In genomic region chr5:87243161-87243877, GRCh38 we compare ENCODE assay signal across 10 cellular contexts. TPM values are rescaled to one million over a fixed set of nuclear protein-coding genes. Genes with fewer than 3 reads are reported as not detected.
DNase-seq lines count a peak whose midpoint lies in the region; ATAC-seq and TF ChIP-seq lines count a peak whose summit lies in the region.
"Had no signal": no experiment of that assay in that cellular context is flagged by ENCODE, and none has a peak within 500 bp of the region (broad histone marks: within the 10 kb centered on the region; RNA-seq: fewer than 3 reads in every experiment).

No MANE protein-coding gene starts in this region.

- peak overlapping the region; percentile 35 for H3K4me3 Mint-ChIP-seq in natural killer cell treated with Interleukin-12 subunit alpha and Interleukin-12 subunit beta and Interleukin-15 and Interleukin-18, amount 100 ng/mL, for 72 hours
- H3K4me3 Mint-ChIP-seq in natural killer cell: no peak overlapping the region

- no peaks in the 10 kb centered on the region for H3K27me3 Mint-ChIP-seq in natural killer cell treated with Interleukin-12 subunit alpha and Interleukin-12 subunit beta and Interleukin-15 and Interleukin-18, amount 100 ng/mL, for 72 hours
- no peaks in the 10 kb centered on the region for H3K27me3 Mint-ChIP-seq in natural killer cell (ENCODE audit: low read depth in 2 of 2)

- H3K9me3 Mint-ChIP-seq in natural killer cell treated with Interleukin-12 subunit alpha and Interleukin-12 subunit beta and Interleukin-15 and Interleukin-18, amount 100 ng/mL, for 72 hours: no peaks in the 10 kb centered on the region
- no peaks in the 10 kb centered on the region for H3K9me3 Mint-ChIP-seq in natural killer cell

- no peaks in the 10 kb centered on the region for H3K36me3 Mint-ChIP-seq in natural killer cell treated with Interleukin-12 subunit alpha and Interleukin-12 subunit beta and Interleukin-15 and Interleukin-18, amount 100 ng/mL, for 72 hours
- H3K36me3 Mint-ChIP-seq in natural killer cell: no peaks in the 10 kb centered on the region

- no peak for DNase-seq in natural killer cell treated with Interleukin-12 subunit alpha and Interleukin-12 subunit beta and Interleukin-15 and Interleukin-18, amount 100 ng/mL, for 72 hours (ENCODE audit: low spot score)
- DNase-seq in natural killer cell (no peak), SKM-1 treated with dmso at 0.1 percent for 144 hours (lab: John Stamatoyannopoulos, UW; ENCODE audit: unreplicated experiment) (peak; percentile 80), hepatic stellate cell (ENCODE audit: low spot score) (peak; percentile 56), NCI-H2107 (lab: John Stamatoyannopoulos, UW) (no peak), hippocampal formation (lab: John Stamatoyannopoulos, UW) (no peak)
- no peak for DNase-seq in activated CD4-positive, CD25-positive, alpha-beta regulatory T cell (lab: John Stamatoyannopoulos, UW)
- DNase-seq in stimulated activated naive CD4-positive, alpha-beta T cell (lab: John Stamatoyannopoulos, UW): no peak
- DNase-seq: effector CD4-positive, alpha-beta T cell; Karpas-422 had no signal

- intact Hi-C loops in natural killer cell (cut with micrococcal nuclease): no loop called here

- ATAC-seq in natural killer cell treated with Interleukin-12 subunit alpha and Interleukin-12 subunit beta and Interleukin-15 and Interleukin-18, amount 100 ng/mL, for 72 hours: peak; percentile 80 to 90
- ATAC-seq in natural killer cell: no peak

- peaks cover 16 to 29% of the 10 kb centered on the region in 2 donors for H3K4me1 Mint-ChIP-seq in natural killer cell treated with Interleukin-12 subunit alpha and Interleukin-12 subunit beta and Interleukin-15 and Interleukin-18, amount 100 ng/mL, for 72 hours (ENCODE audit: low read depth in 2 of 2)
- peaks cover 0 to 7% of the 10 kb centered on the region in 2 donors for H3K4me1 Mint-ChIP-seq in natural killer cell

- TF ChIP-seq CTCF in natural killer cell (IDR thresholded peaks at IDR 0.05): no peak

- peak overlapping the region; percentile 71 to 76 for H3K27ac Mint-ChIP-seq in natural killer cell treated with Interleukin-12 subunit alpha and Interleukin-12 subunit beta and Interleukin-15 and Interleukin-18, amount 100 ng/mL, for 72 hours
- H3K27ac Mint-ChIP-seq in natural killer cell: no peak overlapping the region

RNA-seq across cellular contexts. Expression of gene RASA1, which starts 24.4 kb away (rescaled TPM):
- total RNA-seq in natural killer cell treated with Interleukin-12 subunit alpha and Interleukin-12 subunit beta and Interleukin-15 and Interleukin-18, amount 100 ng/mL, for 72 hours: 10 to 100 TPM; 23.3 to 30.6 TPM
- total RNA-seq in natural killer cell: 10 to 100 TPM; 20.3 to 26.5 (median 21.2) TPM

Comparison
In these comparisons a context has a peak if more than half of its experiments do, and no peak if none do; other contexts are left out.
1. ATAC-seq: peak in natural killer cell treated with Interleukin-12 subunit alpha and Interleukin-12 subunit beta and Interleukin-15 and Interleukin-18, amount 100 ng/mL, for 72 hours (2 of 2); none in natural killer cell (0 of 3).
2. H3K27ac Mint-ChIP-seq: peak in natural killer cell treated with Interleukin-12 subunit alpha and Interleukin-12 subunit beta and Interleukin-15 and Interleukin-18, amount 100 ng/mL, for 72 hours (2 of 2); none in natural killer cell (0 of 2).
3. DNase-seq: peak in SKM-1 treated with dmso at 0.1 percent for 144 hours (single experiment) and hepatic stellate cell (single experiment); none in natural killer cell treated with Interleukin-12 subunit alpha and Interleukin-12 subunit beta and Interleukin-15 and Interleukin-18, amount 100 ng/mL, for 72 hours (single experiment), natural killer cell (single experiment), activated CD4-positive, CD25-positive, alpha-beta regulatory T cell (0 of 4), NCI-H2107 (single experiment), hippocampal formation (0 of 2) and stimulated activated naive CD4-positive, alpha-beta T cell (0 of 6).